In the genomic region with DNA sequence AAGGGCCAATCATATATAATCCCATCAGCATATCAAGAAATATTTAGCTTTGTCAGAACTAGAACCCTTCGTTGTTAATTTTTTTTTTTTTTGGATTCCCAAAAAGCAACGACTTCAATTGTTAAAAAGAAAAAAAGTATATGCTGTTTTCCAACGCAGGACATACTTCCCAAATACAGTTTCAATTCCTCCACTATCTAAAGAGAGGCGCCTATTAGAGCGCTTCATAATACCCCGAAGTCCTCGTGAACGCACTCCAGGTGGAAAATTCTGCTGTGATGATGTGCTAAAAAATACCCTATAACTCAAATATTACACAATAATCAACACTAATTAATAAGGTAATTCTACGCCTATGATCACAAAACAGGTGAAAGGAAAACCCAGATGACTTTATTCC, we compare ENCODE assay signal across 17 cellular contexts. TPM values are rescaled to one million over a fixed set of nuclear protein-coding genes. Genes with fewer than 3 reads are reported as not detected.
DNase-seq lines count a peak whose midpoint lies in the region; ATAC-seq and TF ChIP-seq lines count a peak whose summit lies in the region.
"Had no signal": no experiment of that assay in that cellular context is flagged by ENCODE, and none has a peak within 500 bp of the region (broad histone marks: within the 10 kb centered on the region; RNA-seq: fewer than 3 reads in every experiment).

No MANE protein-coding gene starts in this region.

- no CpG with 5 or more reads among the region's 9 CpGs for WGBS in IMR-90 (ENCODE audit: extremely low coverage in 2 of 2, insufficient read length in 1 of 2), 2 experiments

- POLR2A ChIA-PET in IMR-90 (lab: Charles Lee; ENCODE audit: unreplicated experiment): no interaction called here

- H4K5ac ChIP-seq in IMR-90 (ENCODE audit: low read depth, low read length): no peak overlapping the region

- BruUV-seq in IMR-90 (replicated peaks; lab: Mats Ljungman, UMichigan): no TSS peak

- no peak overlapping the region for H2BK120ac ChIP-seq in IMR-90 (ENCODE audit: low read depth, low read length)

- peaks cover 35 to 78% (median 58%) of the 10 kb centered on the region in 11 experiments; a peak in 21 of 22 replicates for H3K36me3 ChIP-seq in BLaER1 treated with 17β-estradiol and CSF1 and Interleukin-3, amounts not matched to agents 10 nM and 100 nM
- H3K36me3 ChIP-seq in IMR-90 (ENCODE audit: control insufficient read depth, insufficient read depth, low read length): 0 out of 2 replicates have a peak, but pooled peaks cover 2% of the 10 kb centered on the region
- H3K36me3 ChIP-seq in Peyer's patch: no peaks in the 10 kb centered on the region

- H3K4me3 ChIP-seq in BLaER1 treated with 17β-estradiol and CSF1 and Interleukin-3, amounts not matched to agents 10 nM and 100 nM: no peak overlapping the region
- no peak overlapping the region for H3K4me3 ChIP-seq in IMR-90 (ENCODE audit: insufficient read depth, low read depth, low read length)
- no peak overlapping the region for H3K4me3 ChIP-seq in Peyer's patch

- peak overlapping the region in 2 of 11 experiments; percentile 14 to 39; a peak in 2 of 22 replicates for H3K27ac ChIP-seq in BLaER1 treated with 17β-estradiol and CSF1 and Interleukin-3, amounts not matched to agents 10 nM and 100 nM
- H3K27ac ChIP-seq in IMR-90 (ENCODE audit: insufficient read depth, low read length) (no peak overlapping the region), Peyer's patch (peak overlapping the region in 1 of 4 donors; percentile 38)
- H3K27ac ChIP-seq: KMS-11 had no signal

- no peaks in the 10 kb centered on the region for H3K27me3 ChIP-seq in BLaER1 treated with 17β-estradiol and CSF1 and Interleukin-3, amounts not matched to agents 10 nM and 100 nM
- H3K27me3 ChIP-seq in IMR-90 (ENCODE audit: control insufficient read depth, insufficient read depth, low read length) (no peaks in the 10 kb centered on the region), Peyer's patch (no peaks in the 10 kb centered on the region)

- H3K4me1 ChIP-seq in BLaER1 treated with 17β-estradiol and CSF1 and Interleukin-3, amounts not matched to agents 10 nM and 100 nM: peaks cover 39 to 100% (median 67%) of the 10 kb centered on the region in 10 experiments
- H3K4me1 ChIP-seq in IMR-90 (ENCODE audit: control insufficient read depth, insufficient read depth, low read length): peaks cover 8% of the 10 kb centered on the region
- peaks cover 0 to 52% (median 12%) of the 10 kb centered on the region in 4 donors for H3K4me1 ChIP-seq in Peyer's patch
- H3K4me1 ChIP-seq: Caco-2 had no signal

- no peak for TF ChIP-seq POLR2A in IMR-90 (IDR thresholded peaks at IDR 0.05; ENCODE audit: low read depth, low read length)
- TF ChIP-seq POLR2A in Peyer's patch (IDR thresholded peaks at IDR 0.05): no peak

- H3K79me1 ChIP-seq in IMR-90 (ENCODE audit: low read depth in 1 of 2, low read length in 2 of 2): peaks cover 10 to 59% of the 10 kb centered on the region in 2 experiments

- no peak overlapping the region for H2AK9ac ChIP-seq in IMR-90 (replicated peaks; ENCODE audit: low read depth, low read length, poor library complexity)

- H3K9me3 Mint-ChIP-seq in brain: no peaks in the 10 kb centered on the region
- peaks cover 3% of the 10 kb centered on the region for H3K9me3 Mint-ChIP-seq in natural killer cell treated with Interleukin-12 subunit alpha and Interleukin-12 subunit beta and Interleukin-15 and Interleukin-18, amount 100 ng/mL, for 72 hours
- H3K9me3 Mint-ChIP-seq: stimulated activated naive CD8-positive, alpha-beta T cell treated with anti-CD3 and anti-CD28 coated beads, Interleukin-15, amount 100 ng/mL, for 72 hours had no signal

- H3K4ac ChIP-seq in IMR-90 (ENCODE audit: low read depth, low read length): no peak overlapping the region

- no peaks in the 10 kb centered on the region for H3K27me3 Mint-ChIP-seq in brain
- H3K27me3 Mint-ChIP-seq in natural killer cell treated with Interleukin-12 subunit alpha and Interleukin-12 subunit beta and Interleukin-15 and Interleukin-18, amount 100 ng/mL, for 72 hours: no peaks in the 10 kb centered on the region
- H3K27me3 Mint-ChIP-seq: stimulated activated naive CD8-positive, alpha-beta T cell treated with anti-CD3 and anti-CD28 coated beads, Interleukin-15, amount 100 ng/mL, for 72 hours had no signal

- no peak overlapping the region for H4K91ac ChIP-seq in IMR-90 (ENCODE audit: insufficient read depth, low read depth, low read length)

- H3K9ac ChIP-seq in BLaER1 treated with 17β-estradiol and CSF1 and Interleukin-3, amounts not matched to agents 10 nM and 100 nM: no peak overlapping the region
- no peak overlapping the region for H3K9ac ChIP-seq in IMR-90 (ENCODE audit: low read depth, low read length)
- H3K9ac ChIP-seq: KMS-11 had no signal

- ATAC-seq in IMR-90 (ENCODE audit: low read depth): no peak
- ATAC-seq in natural killer cell treated with Interleukin-12 subunit alpha and Interleukin-12 subunit beta and Interleukin-15 and Interleukin-18, amount 100 ng/mL, for 72 hours: no peak
- no peak for ATAC-seq in GM19452 (IDR thresholded peaks at IDR 0.05; ENCODE audit: unreplicated experiment)
- ATAC-seq: left lobe of liver; SK-N-SH treated with all-trans-retinoic acid at 6 μM for 48 hours; stimulated activated naive CD8-positive, alpha-beta T cell treated with anti-CD3 and anti-CD28 coated beads, Interleukin-15, amount 100 ng/mL, for 72 hours had no signal

- H3K27ac Mint-ChIP-seq in brain: peak overlapping the region in 3 of 5 experiments; percentile 27 to 65 (median 43)
- peak overlapping the region; percentile 50 to 83 for H3K27ac Mint-ChIP-seq in natural killer cell treated with Interleukin-12 subunit alpha and Interleukin-12 subunit beta and Interleukin-15 and Interleukin-18, amount 100 ng/mL, for 72 hours

- peaks cover 48 to 100% (median 87%) of the 10 kb centered on the region in 11 experiments; a peak in 21 of 22 replicates for H4K20me1 ChIP-seq in BLaER1 treated with 17β-estradiol and CSF1 and Interleukin-3, amounts not matched to agents 10 nM and 100 nM
- peaks cover 68% of the 10 kb centered on the region for H4K20me1 ChIP-seq in IMR-90 (ENCODE audit: insufficient read depth, low read length)

- no peak overlapping the region for H3K56ac ChIP-seq in IMR-90 (ENCODE audit: extremely low read depth, insufficient read depth, low read length)

- H3K14ac ChIP-seq in IMR-90 (replicated peaks; ENCODE audit: low read depth, low read length): no peak overlapping the region

- peaks cover 42% of the 10 kb centered on the region for H3K36me3 Mint-ChIP-seq in brain
- H3K36me3 Mint-ChIP-seq in natural killer cell treated with Interleukin-12 subunit alpha and Interleukin-12 subunit beta and Interleukin-15 and Interleukin-18, amount 100 ng/mL, for 72 hours: peaks cover 10% of the 10 kb centered on the region

- no peak overlapping the region for H2AFZ ChIP-seq in IMR-90 (replicated peaks; ENCODE audit: low read length, poor library complexity)

- intact Hi-C loops in IMR-90 (cut with micrococcal nuclease): no loop called here

- H2BK20ac ChIP-seq in IMR-90 (ENCODE audit: low read depth, low read length): no peak overlapping the region

- no peak overlapping the region for H2BK15ac ChIP-seq in IMR-90 (ENCODE audit: low read depth, low read length)

- no peak overlapping the region; the same call in 1 of the 2 replicates for H3K23ac ChIP-seq in IMR-90 (ENCODE audit: low read depth, low read length)

- no peak overlapping the region for H3K4me3 Mint-ChIP-seq in brain
- no peak overlapping the region for H3K4me3 Mint-ChIP-seq in natural killer cell treated with Interleukin-12 subunit alpha and Interleukin-12 subunit beta and Interleukin-15 and Interleukin-18, amount 100 ng/mL, for 72 hours

- no peak overlapping the region for H2BK5ac ChIP-seq in IMR-90 (ENCODE audit: low read depth, low read length, poor library complexity, severe bottlenecking)

- in situ Hi-C loops in IMR-90 (cut with MboI; ENCODE audit: low sequenced_read_pairs): no loop called here

- H2AK5ac ChIP-seq in IMR-90 (ENCODE audit: low read depth, low read length): no peak overlapping the region

- TF ChIP-seq RAD21 in IMR-90 (IDR thresholded peaks at IDR 0.05; ENCODE audit: low read length): no peak

- H4K8ac ChIP-seq in IMR-90 (ENCODE audit: low read depth in 2 of 2, low read length in 2 of 2): no peak overlapping the region

- dilution Hi-C loops in IMR-90 (cut with HindIII; ENCODE audit: low sequenced_read_pairs, unreplicated experiment): no loop called here

- H3K4me1 Mint-ChIP-seq in brain: peaks cover 49% of the 10 kb centered on the region
- H3K4me1 Mint-ChIP-seq in natural killer cell treated with Interleukin-12 subunit alpha and Interleukin-12 subunit beta and Interleukin-15 and Interleukin-18, amount 100 ng/mL, for 72 hours (ENCODE audit: low read depth in 2 of 2): peaks cover 44 to 59% of the 10 kb centered on the region in 2 donors

- no peak for DNase-seq in IMR-90
- no peak for DNase-seq in natural killer cell treated with Interleukin-12 subunit alpha and Interleukin-12 subunit beta and Interleukin-15 and Interleukin-18, amount 100 ng/mL, for 72 hours (ENCODE audit: low spot score)
- no peak for DNase-seq in NCI-H82 treated with DMSO at 0.1 percent for 48 hours (lab: John Stamatoyannopoulos, UW; ENCODE audit: unreplicated experiment)
- no peak for DNase-seq in Peyer's patch
- no peak for DNase-seq in NCI-H526 treated with DMSO at 0.1 percent for 48 hours (lab: John Stamatoyannopoulos, UW)
- DNase-seq: activated CD4-positive, alpha-beta T cell treated with anti-CD3 and anti-CD28 coated beads, Interleukin-2, amount 50 U/mL, for 48 hours; amniotic stem cell; Caco-2; NCI-H1930; stimulated activated CD4-positive, alpha-beta T cell treated with anti-CD3 and anti-CD28 coated beads, Interleukin-1b, Interleukin-23, amount 100 ng/mL, for 48 hours; stimulated activated naive CD8-positive, alpha-beta T cell treated with anti-CD3 and anti-CD28 coated beads, Interleukin-15, amount 100 ng/mL, for 72 hours had no signal

- H3K9me1 ChIP-seq in IMR-90 (ENCODE audit: insufficient read depth, low read length): peaks cover 17% of the 10 kb centered on the region

- CTCF ChIA-PET in IMR-90 (lab: Yijun Ruan, JAX): interaction anchor here (1.0 kb wide), 1 partner anchor 102 kb away, joined by 3 read pairs; a partner anchor contains a TSS

- peak overlapping the region; percentile 0 to 87 (median 27); a peak in 14 of 22 replicates for H3K4me2 ChIP-seq in BLaER1 treated with 17β-estradiol and CSF1 and Interleukin-3, amounts not matched to agents 10 nM and 100 nM
- H3K4me2 ChIP-seq in IMR-90 (ENCODE audit: low read depth, low read length): no peak overlapping the region
- H3K4me2 ChIP-seq: KMS-11 had no signal

- TF ChIP-seq CTCF in IMR-90 (conservative IDR thresholded peaks at IDR 0.05; ENCODE audit: low read depth, low read length): no peak
- no peak for TF ChIP-seq CTCF in brain (conservative IDR thresholded peaks at IDR 0.05)
- TF ChIP-seq CTCF in Peyer's patch (IDR thresholded peaks at IDR 0.05): no peak

- H3K18ac ChIP-seq in IMR-90 (ENCODE audit: low read depth, low read length): no peak overlapping the region

- no peaks in the 10 kb centered on the region for H3K9me3 ChIP-seq in BLaER1 treated with 17β-estradiol and CSF1 and Interleukin-3, amounts not matched to agents 10 nM and 100 nM (replicated peaks in 1 of 11)
- no peaks in the 10 kb centered on the region for H3K9me3 ChIP-seq in IMR-90 (ENCODE audit: control insufficient read depth, insufficient read depth, low read length)
- no peaks in the 10 kb centered on the region for H3K9me3 ChIP-seq in Peyer's patch
- H3K9me3 ChIP-seq: Caco-2 had no signal

RNA-seq across cellular contexts. Expression of a gene that starts 20.8 kb away (rescaled TPM):
- total RNA-seq in IMR-90 (2012; rRNA removed) (37.6 and 57.2 TPM in 2 replicates), Peyer's patch (10 to 100 TPM; 49.5 to 72.0 (median 63.6) TPM)
- polyA plus RNA-seq in IMR-90 (2012; rRNA removed) (11.3 and 13.8 TPM in 2 replicates), brain (ENCODE audit: insufficient read depth, low read depth, low replicate concordance) (24.1 TPM)
- polyA plus RNA-seq in IMR-90 (2012; cell fraction: cytosol; rRNA removed): 3.5 and 3.9 TPM in 2 replicates
- 2.6 and 9.4 TPM in 2 replicates for polyA plus RNA-seq in IMR-90 (2012; cell fraction: nucleus; rRNA removed; ENCODE audit: low replicate concordance)
- total RNA-seq in natural killer cell treated with Interleukin-12 subunit alpha and Interleukin-12 subunit beta and Interleukin-15 and Interleukin-18, amount 100 ng/mL, for 72 hours: 10 to 100 TPM; 59.3 to 65.3 TPM
